ENCODE assay signal across 9 cellular contexts in the genomic region with DNA sequence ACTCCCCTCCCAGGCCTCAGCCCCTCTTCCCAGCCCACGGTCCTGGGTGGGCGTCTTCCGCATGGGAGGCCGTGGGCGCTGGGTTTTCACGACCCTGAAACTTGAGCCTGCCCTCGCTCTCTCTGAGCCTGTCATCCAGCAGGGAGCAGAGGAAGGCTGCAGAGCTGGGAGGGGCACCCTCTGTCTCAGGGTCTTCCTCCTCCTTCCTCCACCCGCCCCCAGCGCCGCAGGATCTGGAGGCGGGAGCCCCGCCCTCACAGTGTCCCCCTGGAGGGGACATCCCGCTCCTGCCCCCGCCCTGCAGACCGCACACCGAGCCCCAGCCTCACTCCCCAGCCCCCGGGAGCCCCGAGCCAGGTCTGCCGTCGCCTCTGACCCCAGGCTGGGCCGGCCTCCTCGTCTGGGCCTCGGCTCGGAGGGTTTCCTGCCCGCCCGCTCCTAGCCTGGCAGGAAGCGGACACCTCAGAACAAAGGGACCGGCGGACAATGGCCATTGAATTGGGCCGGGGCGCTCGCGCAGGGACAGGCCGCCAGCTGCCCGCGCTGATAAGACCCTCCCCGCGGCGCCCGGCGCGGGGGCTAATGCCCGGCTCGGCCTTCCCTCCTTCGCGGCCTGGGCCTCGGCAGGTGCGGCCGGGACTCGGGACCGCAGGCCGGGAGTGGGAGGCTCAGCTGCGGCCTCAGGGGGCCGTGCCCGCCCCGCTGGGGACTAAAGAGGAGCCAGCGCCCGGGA. TPM values are rescaled to one million over a fixed set of nuclear protein-coding genes. Genes with fewer than 3 reads are reported as not detected.
DNase-seq lines count a peak whose midpoint lies in the region; ATAC-seq, FAIRE-seq and TF ChIP-seq lines count a peak whose summit lies in the region.
"Had no signal": no experiment of that assay in that cellular context is flagged by ENCODE, and none has a peak within 500 bp of the region (broad histone marks: within the 10 kb centered on the region; RNA-seq: fewer than 3 reads in every experiment).

No MANE protein-coding gene starts in this region.

- H3K4me3 ChIP-seq in endothelial cell of umbilical vein (replicated peaks in 1 of 3; ENCODE audit: insufficient read depth in 1 of 3, low read depth in 1 of 3, low read length in 3 of 3), result no peak overlapping the region
- no peak overlapping the region for H3K4me3 ChIP-seq in skeletal muscle tissue (ENCODE audit: low read length in 3 of 3)

- no peaks in the 10 kb centered on the region for H3K27me3 ChIP-seq in endothelial cell of umbilical vein (ENCODE audit: control insufficient read depth in 2 of 2, insufficient read depth in 2 of 2, low read length in 2 of 2)
- peaks cover 60 to 77% (median 67%) of the 10 kb centered on the region in 3 donors for H3K27me3 ChIP-seq in skeletal muscle tissue (ENCODE audit: control insufficient read depth in 3 of 3, insufficient read depth in 3 of 3, low read length in 3 of 3)

- H3K27ac ChIP-seq in endothelial cell of umbilical vein (ENCODE audit: insufficient read depth, low read depth, low read length), result peak overlapping the region; percentile 87
- H3K27ac ChIP-seq in skeletal muscle tissue (ENCODE audit: low read depth, low read length), result peak overlapping the region; percentile 56

- dilution Hi-C loops in endothelial cell of umbilical vein (cut with MboI; ENCODE audit: extremely low pct_ligation_motif_present, low sequenced_read_pairs), result no loop called here

- H3K4me1 ChIP-seq in endothelial cell of umbilical vein (ENCODE audit: control insufficient read depth, extremely low read depth, insufficient read depth, low read length), result peaks cover 65% of the 10 kb centered on the region
- H3K4me1 ChIP-seq in skeletal muscle tissue (ENCODE audit: control insufficient read depth in 3 of 3, insufficient read depth in 3 of 3, low read length in 3 of 3), result peaks cover 12 to 50% (median 42%) of the 10 kb centered on the region in 3 donors

- peak overlapping the region; percentile 24 for H2AFZ ChIP-seq in endothelial cell of umbilical vein (ENCODE audit: low read depth, low read length)

- TF ChIP-seq CTCF in endothelial cell of umbilical vein (IDR thresholded peaks at IDR 0.05; ENCODE audit: extremely low read depth in 1 of 2, insufficient read depth in 1 of 2, low read depth in 1 of 2, low read length in 2 of 2), result no peak

- H4K20me1 ChIP-seq in endothelial cell of umbilical vein (replicated peaks; ENCODE audit: control insufficient read depth, extremely low read depth, insufficient read depth, low read length), result no peaks in the 10 kb centered on the region

- H3K9me3 ChIP-seq in endothelial cell of umbilical vein (replicated peaks; ENCODE audit: control insufficient read depth, insufficient read depth, low read length) (no peaks in the 10 kb centered on the region), skeletal muscle tissue (ENCODE audit: control insufficient read depth in 3 of 3, low read length in 3 of 3) (no peaks in the 10 kb centered on the region)
- H3K9me3 ChIP-seq: tibial nerve had no signal

- TF ChIP-seq POLR2A in endothelial cell of umbilical vein (IDR thresholded peaks at IDR 0.05; ENCODE audit: low read depth, low read length), result peak; percentile 2

- H3K9ac ChIP-seq in endothelial cell of umbilical vein (replicated peaks; ENCODE audit: extremely low read depth, insufficient read depth, low read length), result peak overlapping the region; percentile 76
- H3K9ac ChIP-seq in skeletal muscle tissue (ENCODE audit: low read depth in 1 of 3, low read length in 3 of 3), result peak overlapping the region in 1 of 3 donors; percentile 40

- no TSS peak for BruUV-seq in endothelial cell of umbilical vein (replicated peaks; lab: Mats Ljungman, UMichigan)

- H3K36me3 ChIP-seq in endothelial cell of umbilical vein (ENCODE audit: control insufficient read depth in 2 of 2, extremely low read depth in 1 of 2, insufficient read depth in 2 of 2, low read length in 2 of 2), result no peaks in the 10 kb centered on the region
- H3K36me3 ChIP-seq in skeletal muscle tissue (ENCODE audit: control insufficient read depth in 3 of 3, insufficient read depth in 3 of 3, low read length in 3 of 3), result no peaks in the 10 kb centered on the region
- H3K36me3 ChIP-seq: tibial nerve had no signal

- intact Hi-C loops in endothelial cell of umbilical vein (cut with micrococcal nuclease), result loop anchor here (2.0 to 5.0 kb wide), 3 partner anchors 106 to 296 kb away; partner anchors contain the start of genes CRIP2 and TEDC1

- CTCF ChIA-PET in endothelial cell of umbilical vein (lab: Charles Lee), result interaction anchor here (1.0 to 9.7 kb wide), 10 partner anchors 8 to 156 kb away, joined by 3 to 94 read pairs (median 4); partner anchors contain the start of genes JAG2 and NUDT14

- no peak overlapping the region for H3K4me2 ChIP-seq in endothelial cell of umbilical vein (ENCODE audit: insufficient read depth, low read length)

- DNase-seq in NCI-H146 (lab: John Stamatoyannopoulos, UW) (peak; percentile 89), endothelial cell of umbilical vein (ENCODE audit: low read depth, low spot score) (peak; percentile 68), left kidney (ENCODE audit: low read depth, low spot score) (peak; percentile 81), NOMO-1 treated with DMSO at 0.1 percent for 48 hours (lab: John Stamatoyannopoulos, UW; ENCODE audit: unreplicated experiment) (no peak), NCI-H1436 (lab: John Stamatoyannopoulos, UW) (no peak), NCI-H1930 (lab: John Stamatoyannopoulos, UW) (no peak)

- H3K9me1 ChIP-seq in endothelial cell of umbilical vein (replicated peaks; ENCODE audit: control insufficient read depth, extremely low read depth, insufficient read depth, low read length), result no peaks in the 10 kb centered on the region

- no peak for ATAC-seq in GM18909 (IDR thresholded peaks at IDR 0.05; ENCODE audit: poor library complexity, unreplicated experiment)

- POLR2A ChIA-PET in endothelial cell of umbilical vein (lab: Charles Lee), result no interaction called here

- H3K79me2 ChIP-seq in endothelial cell of umbilical vein (ENCODE audit: control insufficient read depth, insufficient read depth, low read length), result no peaks in the 10 kb centered on the region

- FAIRE-seq in endothelial cell of umbilical vein (lab: Jason Lieb, UNC), result no peak

TF ChIP-seq in endothelial cell of umbilical vein, 7 proteins besides CTCF, POLR2A, EP300 and RAD21:
- no peak for TF ChIP-seq MYC (IDR thresholded peaks at IDR 0.05; ENCODE audit: low read depth, low read length)
- TF ChIP-seq GATA2 (IDR thresholded peaks at IDR 0.05; ENCODE audit: insufficient read depth, insufficient read length, low read depth, low read length), result peak; percentile 33
- no peak for TF ChIP-seq EZH2 (IDR thresholded peaks at IDR 0.05; ENCODE audit: borderline replicate concordance, low read depth, low read length, severe bottlenecking)
- no peak for TF ChIP-seq FOS (IDR thresholded peaks at IDR 0.05; ENCODE audit: borderline replicate concordance, insufficient read depth, low read length)
- peak; percentile 46 for TF ChIP-seq POLR2AphosphoS5 (IDR thresholded peaks at IDR 0.05; ENCODE audit: insufficient read depth, low read depth, low read length)
- TF ChIP-seq, protein P1, sequence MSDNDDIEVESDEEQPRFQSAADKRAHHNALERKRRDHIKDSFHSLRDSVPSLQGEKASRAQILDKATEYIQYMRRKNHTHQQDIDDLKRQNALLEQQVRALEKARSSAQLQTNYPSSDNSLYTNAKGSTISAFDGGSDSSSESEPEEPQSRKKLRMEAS (IDR thresholded peaks at IDR 0.05; ENCODE audit: insufficient read depth, insufficient read length), result no peak
TF ChIP-seq in endothelial cell of umbilical vein: peak in this region for 2.

RNA-seq across cellular contexts. Expression of gene NUDT14, which starts 15.3 kb away (rescaled TPM):
- total RNA-seq in endothelial cell of umbilical vein, result 97.7 and 104 TPM in 2 replicates
- 103 and 129 TPM in 2 replicates for polyA plus RNA-seq in endothelial cell of umbilical vein
- polyA plus RNA-seq in endothelial cell of umbilical vein (2011; cell fraction: cytosol; rRNA removed), result 45.7 and 71.1 TPM in 2 replicates
- 62.8 and 71.6 TPM in 2 replicates for polyA plus RNA-seq in endothelial cell of umbilical vein (2011; cell fraction: nucleus; rRNA removed)
- 34.7 and 54.2 TPM in 2 replicates for polyA plus RNA-seq in endothelial cell of umbilical vein (2012)
- polyA minus RNA-seq in endothelial cell of umbilical vein, result 21.2 and 26.4 TPM in 2 replicates
- 9.2 TPM for polyA minus RNA-seq in endothelial cell of umbilical vein (2011; cell fraction: cytosol; rRNA and poly(A)+ RNA removed)
- polyA minus RNA-seq in endothelial cell of umbilical vein (2011; cell fraction: nucleus; rRNA and poly(A)+ RNA removed), result 15.2 and 25.5 TPM in 2 replicates
- total RNA-seq in skeletal muscle tissue, result 17.2 TPM

RNA-seq across cellular contexts. Expression of gene JAG2, which starts 27.8 kb away (rescaled TPM):
- total RNA-seq in endothelial cell of umbilical vein (128 and 139 TPM in 2 replicates), skeletal muscle tissue (33.9 TPM)
- 80.7 and 105 TPM in 2 replicates for polyA plus RNA-seq in endothelial cell of umbilical vein
- polyA plus RNA-seq in endothelial cell of umbilical vein (2011; cell fraction: cytosol; rRNA removed), result 54.3 and 62.1 TPM in 2 replicates
- 295 and 312 TPM in 2 replicates for polyA plus RNA-seq in endothelial cell of umbilical vein (2011; cell fraction: nucleus; rRNA removed)
- polyA plus RNA-seq in endothelial cell of umbilical vein (2012), result 59.6 and 61.1 TPM in 2 replicates
- polyA minus RNA-seq in endothelial cell of umbilical vein, result 95.3 and 129 TPM in 2 replicates
- 8.7 TPM for polyA minus RNA-seq in endothelial cell of umbilical vein (2011; cell fraction: cytosol; rRNA and poly(A)+ RNA removed)
- 62.0 and 95.6 TPM in 2 replicates for polyA minus RNA-seq in endothelial cell of umbilical vein (2011; cell fraction: nucleus; rRNA and poly(A)+ RNA removed)

RNA-seq across cellular contexts. Expression of gene BTBD6, which starts 51.9 kb away (rescaled TPM):
- total RNA-seq in endothelial cell of umbilical vein (57.7 and 63.1 TPM in 2 replicates), skeletal muscle tissue (50.6 TPM)
- 63.1 and 65.0 TPM in 2 replicates for polyA plus RNA-seq in endothelial cell of umbilical vein
- 51.6 and 57.9 TPM in 2 replicates for polyA plus RNA-seq in endothelial cell of umbilical vein (2011; cell fraction: cytosol; rRNA removed)
- polyA plus RNA-seq in endothelial cell of umbilical vein (2011; cell fraction: nucleus; rRNA removed), result 111 and 113 TPM in 2 replicates
- polyA plus RNA-seq in endothelial cell of umbilical vein (2012), result 38.8 and 47.5 TPM in 2 replicates
- polyA minus RNA-seq in endothelial cell of umbilical vein, result 43.1 and 43.3 TPM in 2 replicates
- 27.3 TPM for polyA minus RNA-seq in endothelial cell of umbilical vein (2011; cell fraction: cytosol; rRNA and poly(A)+ RNA removed)
- polyA minus RNA-seq in endothelial cell of umbilical vein (2011; cell fraction: nucleus; rRNA and poly(A)+ RNA removed), result 12.7 and 14.1 TPM in 2 replicates

Comparison
In these comparisons a context has a peak if more than half of its experiments do, and no peak if none do; other contexts are left out.
1. DNase-seq: peak in NCI-H146 (single experiment), endothelial cell of umbilical vein (single experiment) and left kidney (single experiment); none in NOMO-1 treated with DMSO at 0.1 percent for 48 hours (single experiment), NCI-H1436 (single experiment) and NCI-H1930 (0 of 2).